ENCODE assay signal across 8 cellular contexts in genomic region chr17:42407289-42407836, GRCh38. TPM values are rescaled to one million over a fixed set of nuclear protein-coding genes. Genes with fewer than 3 reads are reported as not detected.
A peak's percentile ranks its signal among the peaks of the same experiment; 100 is the strongest.
DNase-seq lines count a peak whose midpoint lies in the region; ATAC-seq, FAIRE-seq and TF ChIP-seq lines count a peak whose summit lies in the region.

No MANE protein-coding gene starts in this region.

- H3K27ac ChIP-seq in pancreas (peak overlapping the region in 2 of 4 donors; percentile 11 to 47), urinary bladder (ENCODE audit: low read depth) (peak overlapping the region; percentile 55)

- no peaks in the 10 kb centered on the region for H3K36me3 ChIP-seq in pancreas
- no peaks in the 10 kb centered on the region for H3K36me3 ChIP-seq in urinary bladder (ENCODE audit: insufficient read depth)

- peak; percentile 93 for DNase-seq in D341Med (ENCODE audit: low spot score)
- DNase-seq in HUDEP-2 (lab: John Stamatoyannopoulos, UW; ENCODE audit: unreplicated experiment in 76 of 76) = peak in 70 of 76 experiments; percentile 11 to 80 (median 58)
- DNase-seq in RCC 7860 (ENCODE audit: low spot score) = peak; percentile 27
- peak; percentile 60 for DNase-seq in activated naive CD4-positive, alpha-beta T cell treated with anti-CD3 and anti-CD28 coated beads, Interleukin-2, amount 50 U/mL, for 16 hours
- peak; percentile 76 for DNase-seq in glomerular visceral epithelial cell (ENCODE audit: extremely low spot score)
- DNase-seq in pancreas = peak; percentile 80 to 96 (median 90)

- TF ChIP-seq CTCF in pancreas (IDR thresholded peaks at IDR 0.05) = no peak

- H3K4me3 ChIP-seq in pancreas = no peak overlapping the region
- H3K4me3 ChIP-seq in urinary bladder (ENCODE audit: low read depth, low read length) = no peak overlapping the region

- FAIRE-seq in RCC 7860 (lab: Jason Lieb, UNC) = no peak
- no peak for FAIRE-seq in pancreas (lab: Jason Lieb, UNC)

- no peaks in the 10 kb centered on the region for H3K9me3 ChIP-seq in pancreas

- intact Hi-C loops in pancreas (cut with DNase I) = loop anchor here (2.0 to 10.0 kb wide), 3 partner anchors 83 to 85 kb away; no protein-coding TSS in a partner anchor

- 19 to 26% methylated on average over 2 of the region's 2 CpGs for WGBS in pancreas, 2 donors
- WGBS in urinary bladder = 7% methylated on average over 2 of the region's 2 CpGs

- ATAC-seq in pancreas = peak; percentile 93 to 96 (median 94)
- ATAC-seq in HG02623 (IDR thresholded peaks at IDR 0.05; ENCODE audit: unreplicated experiment) = no peak

- H3K4me1 ChIP-seq in pancreas = peaks cover 0 to 5% (median 2%) of the 10 kb centered on the region in 3 donors
- peaks cover 2% of the 10 kb centered on the region for H3K4me1 ChIP-seq in urinary bladder (ENCODE audit: insufficient read depth)

- H3K27me3 ChIP-seq in pancreas = no peaks in the 10 kb centered on the region

RNA-seq across cellular contexts. Expression of gene CAVIN1, which starts 15.7 kb away (rescaled TPM):
- 10 to 100 TPM; 11.5 to 42.6 (median 19.6) TPM for total RNA-seq in pancreas
- 10 to 100 TPM; 25.2 to 32.9 TPM for polyA plus RNA-seq in pancreas
- total RNA-seq in urinary bladder = 296 TPM
- 478 TPM for polyA plus RNA-seq in urinary bladder

RNA-seq across cellular contexts. Expression of gene STAT3, which starts 19.1 kb away (rescaled TPM):
- total RNA-seq in pancreas = 100 to 1,000 TPM in 2 of 6 donors, 10 to 100 TPM in 4; 63.3 to 127 (median 78.6) TPM
- polyA plus RNA-seq in pancreas = 10 to 100 TPM; 37.9 to 42.9 TPM
- total RNA-seq in urinary bladder = 96.4 TPM
- 143 TPM for polyA plus RNA-seq in urinary bladder

RNA-seq across cellular contexts. Expression of gene ATP6V0A1, which starts 51.3 kb away (rescaled TPM):
- total RNA-seq in pancreas (10 to 100 TPM; 22.8 to 51.3 (median 28.6) TPM), urinary bladder (72.1 TPM)
- polyA plus RNA-seq in pancreas (10 to 100 TPM; 37.2 to 55.9 TPM), urinary bladder (36.5 TPM)

Comparison
In these comparisons a context has a peak if more than half of its experiments do, and no peak if none do; other contexts are left out.
1. DNase-seq: peak in every context shown above with its lines; median percentile 93 in D341Med; 90 in pancreas; 76 in glomerular visceral epithelial cell; 60 in activated naive CD4-positive, alpha-beta T cell treated with anti-CD3 and anti-CD28 coated beads, Interleukin-2, amount 50 U/mL, for 16 hours; 58 in HUDEP-2; 27 in RCC 7860.